ENCODE assay signal across 8 cellular contexts in the genomic region with DNA sequence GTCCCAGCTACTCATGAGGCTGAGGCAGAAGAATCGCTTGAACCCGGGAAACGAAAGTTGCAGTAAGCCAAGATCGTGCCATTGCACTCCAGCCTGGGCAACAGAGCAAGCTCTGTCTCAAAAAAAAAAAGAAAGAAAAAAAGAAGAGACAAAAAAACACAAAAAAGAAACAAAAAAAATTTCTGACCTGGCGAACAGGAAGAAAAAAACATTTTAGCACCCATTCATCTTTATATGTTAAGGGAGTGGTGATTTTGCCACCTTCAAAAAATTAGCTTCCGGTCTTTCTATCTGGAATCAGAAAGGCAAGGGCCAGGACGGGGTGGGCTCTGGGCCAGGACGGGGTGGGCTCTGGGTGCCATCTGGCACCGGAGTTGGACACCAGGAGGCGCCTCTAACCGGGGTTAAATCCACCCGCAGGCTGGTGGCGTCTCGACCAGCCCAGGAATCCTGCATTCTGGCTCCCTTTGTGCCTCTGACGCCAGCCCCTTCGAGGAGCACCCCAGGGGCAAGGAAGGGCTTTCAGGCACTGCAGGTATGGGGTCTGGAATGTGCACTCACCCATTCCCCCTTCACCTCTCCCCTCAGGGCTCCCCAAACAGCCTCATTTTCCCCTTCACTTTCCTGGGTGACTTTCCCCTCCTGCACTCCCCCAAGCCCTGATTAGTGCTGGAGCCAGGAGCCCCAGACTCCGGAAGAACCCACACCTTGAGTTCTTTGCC. TPM values are rescaled to one million over a fixed set of nuclear protein-coding genes. Genes with fewer than 3 reads are reported as not detected.
DNase-seq lines count a peak whose midpoint lies in the region; ATAC-seq and TF ChIP-seq lines count a peak whose summit lies in the region.

No MANE protein-coding gene starts in this region.

- no peak for ATAC-seq in GM21723 (IDR thresholded peaks at IDR 0.05; ENCODE audit: unreplicated experiment)

- H3K27ac ChIP-seq in suprapubic skin, result peak overlapping the region; percentile 14

- DNase-seq in A172 (ENCODE audit: low spot score), result peak; percentile 69
- peak; percentile 59 for DNase-seq in GM20000 (ENCODE audit: low spot score)
- peak; percentile 95 for DNase-seq in OCI-M2 (lab: John Stamatoyannopoulos, UW; ENCODE audit: unreplicated experiment)
- peak; percentile 45 for DNase-seq in activated T-helper 1 cell treated with anti-CD3 and anti-CD28 coated beads, Interleukin-12 subunit alpha, Interleukin-12 subunit beta, Interleukin-2, Interleukin-4 antibody, amounts not matched to agents 30 ng/mL and 10 ng/mL and 1 ng/mL, durations not matched to agents 14 hours and 24 hours and 36 hours (ENCODE audit: low spot score)
- DNase-seq in fibroblast of peridontal ligament (ENCODE audit: extremely low read depth), result peak; percentile 69
- DNase-seq in nucleus accumbens (lab: John Stamatoyannopoulos, UW), result peak in 39 of 56 donors; percentile 5 to 76 (median 34)
- DNase-seq in suprapubic skin (ENCODE audit: low spot score in 2 of 2), result no peak

- H3K4me3 Mint-ChIP-seq in activated T-helper 1 cell treated with anti-CD3 and anti-CD28 coated beads, Interleukin-12 subunit alpha, Interleukin-12 subunit beta, Interleukin-2, Interleukin-4 antibody, amounts not matched to agents 30 ng/mL and 10 ng/mL and 1 ng/mL, durations not matched to agents 14 hours and 24 hours and 36 hours, result peak overlapping the region; percentile 15

- TF ChIP-seq EP300 in suprapubic skin (IDR thresholded peaks at IDR 0.05), result no peak

- TF ChIP-seq POLR2A in suprapubic skin (IDR thresholded peaks at IDR 0.05), result no peak

- no peaks in the 10 kb centered on the region for H3K27me3 ChIP-seq in suprapubic skin

- H3K27me3 Mint-ChIP-seq in activated T-helper 1 cell treated with anti-CD3 and anti-CD28 coated beads, Interleukin-12 subunit alpha, Interleukin-12 subunit beta, Interleukin-2, Interleukin-4 antibody, amounts not matched to agents 30 ng/mL and 10 ng/mL and 1 ng/mL, durations not matched to agents 14 hours and 24 hours and 36 hours (ENCODE audit: insufficient read depth), result no peaks in the 10 kb centered on the region

- no peaks in the 10 kb centered on the region for H3K9me3 Mint-ChIP-seq in activated T-helper 1 cell treated with anti-CD3 and anti-CD28 coated beads, Interleukin-12 subunit alpha, Interleukin-12 subunit beta, Interleukin-2, Interleukin-4 antibody, amounts not matched to agents 30 ng/mL and 10 ng/mL and 1 ng/mL, durations not matched to agents 14 hours and 24 hours and 36 hours

- H3K4me3 ChIP-seq in suprapubic skin, result no peak overlapping the region

- no peaks in the 10 kb centered on the region for H3K36me3 Mint-ChIP-seq in activated T-helper 1 cell treated with anti-CD3 and anti-CD28 coated beads, Interleukin-12 subunit alpha, Interleukin-12 subunit beta, Interleukin-2, Interleukin-4 antibody, amounts not matched to agents 30 ng/mL and 10 ng/mL and 1 ng/mL, durations not matched to agents 14 hours and 24 hours and 36 hours (ENCODE audit: low read depth)

- H3K4me1 Mint-ChIP-seq in activated T-helper 1 cell treated with anti-CD3 and anti-CD28 coated beads, Interleukin-12 subunit alpha, Interleukin-12 subunit beta, Interleukin-2, Interleukin-4 antibody, amounts not matched to agents 30 ng/mL and 10 ng/mL and 1 ng/mL, durations not matched to agents 14 hours and 24 hours and 36 hours (ENCODE audit: low read depth), result peaks cover 31% of the 10 kb centered on the region

- H3K4me1 ChIP-seq in suprapubic skin, result peaks cover 42% of the 10 kb centered on the region

- peak; percentile 52 for TF ChIP-seq CTCF in GM20000 (IDR thresholded peaks at IDR 0.05; ENCODE audit: extremely low read depth, missing control alignments)
- TF ChIP-seq CTCF in suprapubic skin (IDR thresholded peaks at IDR 0.05), result peak; percentile 20 to 55

- H3K27ac Mint-ChIP-seq in activated T-helper 1 cell treated with anti-CD3 and anti-CD28 coated beads, Interleukin-12 subunit alpha, Interleukin-12 subunit beta, Interleukin-2, Interleukin-4 antibody, amounts not matched to agents 30 ng/mL and 10 ng/mL and 1 ng/mL, durations not matched to agents 14 hours and 24 hours and 36 hours, result peak overlapping the region; percentile 55

- 18% methylated on average over 17 of the region's 17 CpGs for WGBS in suprapubic skin

- no peaks in the 10 kb centered on the region for H3K9me3 ChIP-seq in suprapubic skin

- intact Hi-C loops in activated T-helper 1 cell treated with anti-CD3 and anti-CD28 coated beads, Interleukin-12 subunit alpha, Interleukin-12 subunit beta, Interleukin-2, Interleukin-4 antibody, amounts not matched to agents 30 ng/mL and 10 ng/mL and 1 ng/mL, durations not matched to agents 14 hours and 24 hours and 36 hours (cut with micrococcal nuclease), result loop anchor here (1.0 to 5.0 kb wide), 4 partner anchors 10 to 508 kb away; partner anchors contain the start of gene ZSWIM4

- H3K36me3 ChIP-seq in suprapubic skin, result no peaks in the 10 kb centered on the region

RNA-seq across cellular contexts. Expression of gene ZSWIM4, which starts 10.4 kb away (rescaled TPM):
- total RNA-seq in A172 (2014; rRNA removed; shearing (Covaris generic)), result 4.5 and 6.8 TPM in 2 replicates
- 7.6 and 7.9 TPM in 2 replicates for total RNA-seq in activated T-helper 1 cell treated with anti-CD3 and anti-CD28 coated beads, Interleukin-12 subunit alpha, Interleukin-12 subunit beta, Interleukin-2, Interleukin-4 antibody, amounts not matched to agents 30 ng/mL and 10 ng/mL and 1 ng/mL, durations not matched to agents 14 hours and 24 hours and 36 hours
- 10 to 100 TPM; 11.4 to 19.5 (median 16.3) TPM for total RNA-seq in suprapubic skin

RNA-seq across cellular contexts. Expression of gene C19orf53, which starts 10.6 kb away (rescaled TPM):
- total RNA-seq in A172 (2014; rRNA removed; shearing (Covaris generic)), result 222 and 261 TPM in 2 replicates
- total RNA-seq in activated T-helper 1 cell treated with anti-CD3 and anti-CD28 coated beads, Interleukin-12 subunit alpha, Interleukin-12 subunit beta, Interleukin-2, Interleukin-4 antibody, amounts not matched to agents 30 ng/mL and 10 ng/mL and 1 ng/mL, durations not matched to agents 14 hours and 24 hours and 36 hours, result 158 and 162 TPM in 2 replicates
- total RNA-seq in suprapubic skin, result 100 to 1,000 TPM in 3 of 4 donors, 10 to 100 TPM in 1; 84.2 to 150 (median 124) TPM

RNA-seq across cellular contexts. Expression of gene MRI1, which starts 20.6 kb away (rescaled TPM):
- total RNA-seq in A172 (2014; rRNA removed; shearing (Covaris generic)), result 19.2 and 26.9 TPM in 2 replicates
- 43.3 and 46.5 TPM in 2 replicates for total RNA-seq in activated T-helper 1 cell treated with anti-CD3 and anti-CD28 coated beads, Interleukin-12 subunit alpha, Interleukin-12 subunit beta, Interleukin-2, Interleukin-4 antibody, amounts not matched to agents 30 ng/mL and 10 ng/mL and 1 ng/mL, durations not matched to agents 14 hours and 24 hours and 36 hours
- 100 to 1,000 TPM in 1 of 4 donors, 10 to 100 TPM in 3; 51.5 to 122 (median 69.6) TPM for total RNA-seq in suprapubic skin

Comparison
In these comparisons a context has a peak if more than half of its experiments do, and no peak if none do; other contexts are left out.
1. DNase-seq: peak in A172 (single experiment), GM20000 (single experiment), OCI-M2 (single experiment), activated T-helper 1 cell treated with anti-CD3 and anti-CD28 coated beads, Interleukin-12 subunit alpha, Interleukin-12 subunit beta, Interleukin-2, Interleukin-4 antibody, amounts not matched to agents 30 ng/mL and 10 ng/mL and 1 ng/mL, durations not matched to agents 14 hours and 24 hours and 36 hours (single experiment), fibroblast of peridontal ligament (single experiment) and nucleus accumbens (39 of 56); none in suprapubic skin (0 of 2).